In the genomic region with DNA sequence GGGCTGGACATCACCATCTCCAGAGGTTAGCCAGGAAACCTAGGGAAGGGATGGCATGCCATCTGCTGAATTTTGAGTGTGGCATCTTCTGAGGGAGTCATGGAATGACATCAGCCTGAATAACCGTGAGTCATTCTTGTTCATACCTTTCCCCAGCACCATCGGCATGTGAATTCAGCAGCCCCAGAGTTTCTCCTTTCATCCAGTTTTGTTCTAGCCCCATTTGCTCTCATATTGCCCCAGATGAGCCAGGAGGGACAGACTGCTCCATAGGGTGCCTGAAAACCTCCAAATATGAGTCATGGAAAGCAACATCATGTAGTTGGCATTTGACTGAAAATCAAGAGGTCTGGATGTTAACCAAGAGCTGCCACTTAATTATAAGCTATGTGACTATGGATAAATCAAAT, we compare ENCODE assay signal across 16 cellular contexts.
DNase-seq lines count a peak whose midpoint lies in the region; ATAC-seq, FAIRE-seq and TF ChIP-seq lines count a peak whose summit lies in the region.
"Had no signal": no experiment of that assay in that cellular context is flagged by ENCODE, and none has a peak within 500 bp of the region (broad histone marks: within the 10 kb centered on the region; RNA-seq: fewer than 3 reads in every experiment).

No MANE protein-coding gene starts in this region.

- H2AFZ ChIP-seq in astrocyte (ENCODE audit: low read depth, low read length) (no peak overlapping the region), GM23338 (no peak overlapping the region)

- H3K4me1 Mint-ChIP-seq in astrocyte (ENCODE audit: low read depth, unreplicated experiment) (peaks cover 48% of the 10 kb centered on the region), GM23338 (peaks cover 9% of the 10 kb centered on the region)

- no peaks in the 10 kb centered on the region for H3F3A ChIP-seq in GM23338 (replicated peaks; ENCODE audit: low read depth)

- POLR2A ChIA-PET in AG04450 (lab: Yijun Ruan, JAX) = no interaction called here

- TF ChIP-seq CTCF in AG04450 (IDR thresholded peaks at IDR 0.05; ENCODE audit: low read depth, low read length) = no peak
- TF ChIP-seq CTCF in astrocyte (IDR thresholded peaks at IDR 0.05; ENCODE audit: insufficient read depth, low read depth, low read length) = no peak
- no peak for TF ChIP-seq CTCF in GM23338 (conservative IDR thresholded peaks at IDR 0.05; ENCODE audit: low read depth in 2 of 2)

- no peaks in the 10 kb centered on the region for H3K27me3 Mint-ChIP-seq in astrocyte (ENCODE audit: low read depth, unreplicated experiment)
- peaks cover 2% of the 10 kb centered on the region for H3K27me3 Mint-ChIP-seq in GM23338 (ENCODE audit: insufficient read depth, low read depth, poor library complexity)

- H3K9ac ChIP-seq in astrocyte (ENCODE audit: low read length) = peak overlapping the region; percentile 45

- peak; percentile 70 for DNase-seq in AG04450 (ENCODE audit: low read depth, low spot score)
- DNase-seq in HT-29 (ENCODE audit: low spot score) = peak; percentile 52
- peak; percentile 93 for DNase-seq in astrocyte (ENCODE audit: low read depth)
- DNase-seq in iris pigment epithelial cell (ENCODE audit: low read depth) = peak; percentile 86
- no peak for DNase-seq in NCI-H1092 (lab: John Stamatoyannopoulos, UW)
- DNase-seq in SHP77 (lab: John Stamatoyannopoulos, UW) = no peak
- DNase-seq in GM23338 (ENCODE audit: low spot score) = no peak
- DNase-seq: CD4-positive, CD25-positive, alpha-beta regulatory T cell; central memory CD4-positive, alpha-beta T cell; naive thymus-derived CD8-positive, alpha-beta T cell; NCI-H524; stimulated activated CD4-positive, alpha-beta T cell treated with anti-CD3 and anti-CD28 coated beads, Interleukin-15, amount 100 ng/mL, for 24 hours; stimulated activated naive CD4-positive, alpha-beta T cell; T-helper 2 cell had no signal

- H3K4me1 ChIP-seq in astrocyte (ENCODE audit: insufficient read depth, low read length) (peaks cover 14% of the 10 kb centered on the region), GM23338 (ENCODE audit: insufficient read depth) (no peaks in the 10 kb centered on the region)

- H3K4me3 Mint-ChIP-seq in astrocyte (ENCODE audit: unreplicated experiment) = no peak overlapping the region
- no peak overlapping the region for H3K4me3 Mint-ChIP-seq in GM23338
- H3K4me3 Mint-ChIP-seq: CD4-positive, CD25-positive, alpha-beta regulatory T cell; naive thymus-derived CD8-positive, alpha-beta T cell had no signal

- H3K36me3 ChIP-seq in astrocyte (ENCODE audit: insufficient read depth, low read length) (no peaks in the 10 kb centered on the region), GM23338 (ENCODE audit: insufficient read depth) (no peaks in the 10 kb centered on the region)

- H3K9me3 ChIP-seq in AG04450 (ENCODE audit: control insufficient read depth, insufficient read depth, low read length) = no peaks in the 10 kb centered on the region
- H3K9me3 ChIP-seq in astrocyte (ENCODE audit: insufficient read depth, low read depth, low read length) = no peaks in the 10 kb centered on the region

- peak overlapping the region; percentile 83 for H3K27ac Mint-ChIP-seq in astrocyte (ENCODE audit: unreplicated experiment)
- no peak overlapping the region for H3K27ac Mint-ChIP-seq in GM23338
- H3K27ac Mint-ChIP-seq: CD4-positive, CD25-positive, alpha-beta regulatory T cell; naive thymus-derived CD8-positive, alpha-beta T cell had no signal

- H3K4me3 ChIP-seq in AG04450 (ENCODE audit: low read depth, low read length) (no peak overlapping the region), astrocyte (ENCODE audit: insufficient read depth, low read depth, low read length) (no peak overlapping the region), GM23338 (no peak overlapping the region)
- H3K4me3 ChIP-seq: GM12878 had no signal

- ATAC-seq in GM18858 (IDR thresholded peaks at IDR 0.05; ENCODE audit: unreplicated experiment) (no peak), GM23338 (no peak)
- ATAC-seq: GM12878; naive thymus-derived CD8-positive, alpha-beta T cell had no signal

- H3K27ac ChIP-seq in AG04450 (ENCODE audit: low read depth, low read length) = peak overlapping the region; percentile 79
- H3K27ac ChIP-seq in astrocyte (ENCODE audit: low read depth, low read length) = peak overlapping the region; percentile 86
- H3K27ac ChIP-seq in GM23338 (ENCODE audit: low read depth) = no peak overlapping the region

- H3K36me3 Mint-ChIP-seq in astrocyte (ENCODE audit: low read depth, unreplicated experiment) (peaks cover 6% of the 10 kb centered on the region), GM23338 (ENCODE audit: low read depth) (no peaks in the 10 kb centered on the region)
- H3K36me3 Mint-ChIP-seq: CD4-positive, CD25-positive, alpha-beta regulatory T cell; naive thymus-derived CD8-positive, alpha-beta T cell had no signal

- FAIRE-seq in astrocyte (lab: Jason Lieb, UNC) = peak; percentile 98
- FAIRE-seq: GM12878 had no signal

- CTCF ChIA-PET in AG04450 (lab: Charles Lee) = interaction anchor here (0.6 to 1.4 kb wide), 2 partner anchors 14 to 286 kb away, joined by 3 to 4 read pairs; no protein-coding TSS in a partner anchor

- H3K4me2 ChIP-seq in astrocyte (ENCODE audit: low read length) = peak overlapping the region; percentile 44
- H3K4me2 ChIP-seq in GM23338 = no peak overlapping the region

- peaks cover 5% of the 10 kb centered on the region for H3K9me3 Mint-ChIP-seq in astrocyte (ENCODE audit: unreplicated experiment)
- H3K9me3 Mint-ChIP-seq in GM23338 = no peaks in the 10 kb centered on the region
- H3K9me3 Mint-ChIP-seq: naive thymus-derived CD8-positive, alpha-beta T cell had no signal

- peaks cover 28% of the 10 kb centered on the region; the same call in 1 of the 2 replicates for H3K9me2 ChIP-seq in GM23338 (ENCODE audit: insufficient read depth)

- no peaks in the 10 kb centered on the region for H4K20me1 ChIP-seq in astrocyte (ENCODE audit: insufficient read depth, low read length)
- H4K20me1 ChIP-seq in GM23338 (replicated peaks; ENCODE audit: insufficient read depth) = no peaks in the 10 kb centered on the region

- H3K27me3 ChIP-seq in AG04450 (ENCODE audit: control insufficient read depth, insufficient read depth, low read length) (no peaks in the 10 kb centered on the region), astrocyte (ENCODE audit: insufficient read depth, low read length) (no peaks in the 10 kb centered on the region), GM23338 (ENCODE audit: insufficient read depth) (no peaks in the 10 kb centered on the region)

- H3K79me2 ChIP-seq in astrocyte (ENCODE audit: insufficient read depth, low read length) (no peaks in the 10 kb centered on the region), GM23338 (replicated peaks; ENCODE audit: insufficient read depth) (no peaks in the 10 kb centered on the region)

TF ChIP-seq in GM23338, 12 proteins besides CTCF, POLR2A, EP300 and RAD21 (continues in another document):
- TF ChIP-seq, protein P1, sequence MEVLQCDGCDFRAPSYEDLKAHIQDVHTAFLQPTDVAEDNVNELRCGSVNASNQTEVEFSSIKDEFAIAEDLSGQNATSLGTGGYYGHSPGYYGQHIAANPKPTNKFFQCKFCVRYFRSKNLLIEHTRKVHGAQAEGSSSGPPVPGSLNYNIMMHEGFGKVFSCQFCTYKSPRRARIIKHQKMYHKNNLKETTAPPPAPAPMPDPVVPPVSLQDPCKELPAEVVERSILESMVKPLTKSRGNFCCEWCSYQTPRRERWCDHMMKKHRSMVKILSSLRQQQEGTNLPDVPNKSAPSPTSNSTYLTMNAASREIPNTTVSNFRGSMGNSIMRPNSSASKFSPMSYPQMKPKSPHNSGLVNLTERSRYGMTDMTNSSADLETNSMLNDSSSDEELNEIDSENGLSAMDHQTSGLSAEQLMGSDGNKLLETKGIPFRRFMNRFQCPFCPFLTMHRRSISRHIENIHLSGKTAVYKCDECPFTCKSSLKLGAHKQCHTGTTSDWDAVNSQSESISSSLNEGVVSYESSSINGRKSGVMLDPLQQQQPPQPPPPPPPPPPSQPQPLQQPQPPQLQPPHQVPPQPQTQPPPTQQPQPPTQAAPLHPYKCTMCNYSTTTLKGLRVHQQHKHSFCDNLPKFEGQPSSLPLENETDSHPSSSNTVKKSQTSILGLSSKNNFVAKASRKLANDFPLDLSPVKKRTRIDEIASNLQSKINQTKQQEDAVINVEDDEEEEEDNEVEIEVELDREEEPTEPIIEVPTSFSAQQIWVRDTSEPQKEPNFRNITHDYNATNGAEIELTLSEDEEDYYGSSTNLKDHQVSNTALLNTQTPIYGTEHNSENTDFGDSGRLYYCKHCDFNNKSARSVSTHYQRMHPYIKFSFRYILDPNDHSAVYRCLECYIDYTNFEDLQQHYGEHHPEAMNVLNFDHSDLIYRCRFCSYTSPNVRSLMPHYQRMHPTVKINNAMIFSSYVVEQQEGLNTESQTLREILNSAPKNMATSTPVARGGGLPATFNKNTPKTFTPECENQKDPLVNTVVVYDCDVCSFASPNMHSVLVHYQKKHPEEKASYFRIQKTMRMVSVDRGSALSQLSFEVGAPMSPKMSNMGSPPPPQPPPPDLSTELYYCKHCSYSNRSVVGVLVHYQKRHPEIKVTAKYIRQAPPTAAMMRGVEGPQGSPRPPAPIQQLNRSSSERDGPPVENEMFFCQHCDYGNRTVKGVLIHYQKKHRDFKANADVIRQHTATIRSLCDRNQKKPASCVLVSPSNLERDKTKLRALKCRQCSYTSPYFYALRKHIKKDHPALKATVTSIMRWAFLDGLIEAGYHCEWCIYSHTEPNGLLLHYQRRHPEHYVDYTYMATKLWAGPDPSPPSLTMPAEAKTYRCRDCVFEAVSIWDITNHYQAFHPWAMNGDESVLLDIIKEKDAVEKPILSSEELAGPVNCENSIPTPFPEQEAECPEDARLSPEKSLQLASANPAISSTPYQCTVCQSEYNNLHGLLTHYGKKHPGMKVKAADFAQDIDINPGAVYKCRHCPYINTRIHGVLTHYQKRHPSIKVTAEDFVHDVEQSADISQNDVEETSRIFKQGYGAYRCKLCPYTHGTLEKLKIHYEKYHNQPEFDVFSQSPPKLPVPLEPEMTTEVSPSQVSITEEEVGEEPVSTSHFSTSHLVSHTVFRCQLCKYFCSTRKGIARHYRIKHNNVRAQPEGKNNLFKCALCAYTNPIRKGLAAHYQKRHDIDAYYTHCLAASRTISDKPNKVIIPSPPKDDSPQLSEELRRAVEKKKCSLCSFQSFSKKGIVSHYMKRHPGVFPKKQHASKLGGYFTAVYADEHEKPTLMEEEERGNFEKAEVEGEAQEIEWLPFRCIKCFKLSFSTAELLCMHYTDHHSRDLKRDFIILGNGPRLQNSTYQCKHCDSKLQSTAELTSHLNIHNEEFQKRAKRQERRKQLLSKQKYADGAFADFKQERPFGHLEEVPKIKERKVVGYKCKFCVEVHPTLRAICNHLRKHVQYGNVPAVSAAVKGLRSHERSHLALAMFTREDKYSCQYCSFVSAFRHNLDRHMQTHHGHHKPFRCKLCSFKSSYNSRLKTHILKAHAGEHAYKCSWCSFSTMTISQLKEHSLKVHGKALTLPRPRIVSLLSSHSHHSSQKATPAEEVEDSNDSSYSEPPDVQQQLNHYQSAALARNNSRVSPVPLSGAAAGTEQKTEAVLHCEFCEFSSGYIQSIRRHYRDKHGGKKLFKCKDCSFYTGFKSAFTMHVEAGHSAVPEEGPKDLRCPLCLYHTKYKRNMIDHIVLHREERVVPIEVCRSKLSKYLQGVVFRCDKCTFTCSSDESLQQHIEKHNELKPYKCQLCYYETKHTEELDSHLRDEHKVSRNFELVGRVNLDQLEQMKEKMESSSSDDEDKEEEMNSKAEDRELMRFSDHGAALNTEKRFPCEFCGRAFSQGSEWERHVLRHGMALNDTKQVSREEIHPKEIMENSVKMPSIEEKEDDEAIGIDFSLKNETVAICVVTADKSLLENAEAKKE (CRISPR knock-in tag; IDR thresholded peaks at IDR 0.05) = no peak

Comparison
In these comparisons a context has a peak if more than half of its experiments do, and no peak if none do; other contexts are left out.
1. DNase-seq: peak in AG04450 (single experiment), HT-29 (single experiment), astrocyte (single experiment) and iris pigment epithelial cell (single experiment); none in NCI-H1092 (single experiment), SHP77 (0 of 2) and GM23338 (single experiment).